Comparison of ENCODE assay signal across 27 cellular contexts in genomic region chr4:132384709-132385108, GRCh38.
"Had no signal": no experiment of that assay in that cellular context is flagged by ENCODE, and none has a peak within 500 bp of the region (broad histone marks: within the 10 kb centered on the region; RNA-seq: fewer than 3 reads in every experiment).

No MANE protein-coding gene starts in this region.

- H3K9me3 ChIP-seq: gastrocnemius medialis, lower lobe of right lung, prostate gland, sigmoid colon, testis, tibial artery had no signal

- H3K4me3 Mint-ChIP-seq: effector memory CD8-positive, alpha-beta T cell; immature natural killer cell; memory B cell; mesothelial cell of epicardium; naive B cell; natural killer cell treated with Interleukin-12 subunit alpha and Interleukin-12 subunit beta and Interleukin-15 and Interleukin-18, amount 100 ng/mL, for 72 hours; neural crest cell; stimulated activated memory B cell treated with anti-CD40 and anti-IgM and Interleukin-4, amounts not matched to agents 10 μg/mL and 1 μg/mL and 100 μg/mL, for 72 hours; type B pancreatic cell had no signal

- H3K27me3 ChIP-seq: gastrocnemius medialis, sigmoid colon, testis, tibial artery had no signal

- H3K27ac ChIP-seq: gastrocnemius medialis, lower lobe of right lung, prostate gland, sigmoid colon, testis, tibial artery had no signal

- H3K27me3 Mint-ChIP-seq: effector memory CD8-positive, alpha-beta T cell; memory B cell; naive B cell; natural killer cell treated with Interleukin-12 subunit alpha and Interleukin-12 subunit beta and Interleukin-15 and Interleukin-18, amount 100 ng/mL, for 72 hours; stimulated activated memory B cell treated with anti-CD40 and anti-IgM and Interleukin-4, amounts not matched to agents 10 μg/mL and 1 μg/mL and 100 μg/mL, for 72 hours; type B pancreatic cell had no signal

- H3K36me3 Mint-ChIP-seq: immature natural killer cell; memory B cell; mesothelial cell of epicardium; naive B cell; natural killer cell treated with Interleukin-12 subunit alpha and Interleukin-12 subunit beta and Interleukin-15 and Interleukin-18, amount 100 ng/mL, for 72 hours; stimulated activated memory B cell treated with anti-CD40 and anti-IgM and Interleukin-4, amounts not matched to agents 10 μg/mL and 1 μg/mL and 100 μg/mL, for 72 hours; type B pancreatic cell had no signal

- H3K4me1 ChIP-seq: gastrocnemius medialis, lower lobe of right lung, prostate gland, sigmoid colon, testis, tibial artery had no signal

- H3K9me3 Mint-ChIP-seq: stimulated activated memory B cell treated with anti-CD40 and anti-IgM and Interleukin-4, amounts not matched to agents 10 μg/mL and 1 μg/mL and 100 μg/mL, for 72 hours; type B pancreatic cell had no signal

- FAIRE-seq: endometrium, keratinocyte had no signal

- H3K27ac Mint-ChIP-seq: effector memory CD8-positive, alpha-beta T cell; immature natural killer cell; memory B cell; mesothelial cell of epicardium; naive B cell; natural killer cell treated with Interleukin-12 subunit alpha and Interleukin-12 subunit beta and Interleukin-15 and Interleukin-18, amount 100 ng/mL, for 72 hours; stimulated activated memory B cell treated with anti-CD40 and anti-IgM and Interleukin-4, amounts not matched to agents 10 μg/mL and 1 μg/mL and 100 μg/mL, for 72 hours; type B pancreatic cell had no signal

- H3K36me3 ChIP-seq: gastrocnemius medialis, lower lobe of right lung, prostate gland, sigmoid colon, tibial artery had no signal

- H3K4me3 ChIP-seq: gastrocnemius medialis, lower lobe of right lung, mucosa of descending colon, prostate gland, sigmoid colon, testis, tibial artery had no signal

- H3K4me1 Mint-ChIP-seq: immature natural killer cell; memory B cell; mesothelial cell of epicardium; naive B cell; stimulated activated memory B cell treated with anti-CD40 and anti-IgM and Interleukin-4, amounts not matched to agents 10 μg/mL and 1 μg/mL and 100 μg/mL, for 72 hours had no signal

- DNase-seq: cortex of kidney; effector memory CD8-positive, alpha-beta T cell; gastrocnemius medialis; head of caudate nucleus; hippocampal formation; immature natural killer cell; left ventricle myocardium superior; lower lobe of right lung; mucosa of descending colon; naive B cell; nucleus accumbens; right cardiac atrium; sigmoid colon; stimulated activated CD4-positive, alpha-beta T cell treated with anti-CD3 and anti-CD28 coated beads, Interleukin-4, amount 100 ng/mL, for 4 hours; stimulated activated naive CD8-positive, alpha-beta T cell treated with anti-CD3 and anti-CD28 coated beads, Interleukin-15, Interleukin-2, amounts not matched to agents 100 U/mL and 50 U/mL, for 24 hours; substantia nigra; testis; tibial artery had no signal
